In the genomic region with DNA sequence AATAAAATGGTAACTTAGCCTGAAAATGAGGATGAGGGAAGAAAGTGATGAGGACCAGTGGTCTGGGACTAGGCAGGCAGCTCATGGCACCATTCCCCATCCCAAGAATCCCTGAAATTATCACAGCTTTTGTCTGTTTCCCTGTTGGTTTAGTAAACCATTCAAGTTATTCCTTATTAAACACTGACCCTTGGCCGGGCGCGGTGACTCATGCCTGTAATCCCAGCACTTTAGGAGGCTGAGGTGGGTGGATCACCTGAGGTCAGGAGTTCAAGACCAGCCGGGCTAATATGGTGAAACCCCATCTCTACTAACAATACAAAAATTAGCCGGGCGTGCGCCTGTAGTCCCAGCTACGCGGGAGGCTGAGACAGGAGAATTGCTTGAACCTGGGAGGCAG, we compare ENCODE assay signal across 14 cellular contexts. TPM values are rescaled to one million over a fixed set of nuclear protein-coding genes. Genes with fewer than 3 reads are reported as not detected.
"Had no signal": no experiment of that assay in that cellular context is flagged by ENCODE, and none has a peak within 500 bp of the region (broad histone marks: within the 10 kb centered on the region; RNA-seq: fewer than 3 reads in every experiment).

No MANE protein-coding gene starts in this region.

RNA-seq across cellular contexts. Expression of gene MYOC, which starts 3.7 kb away (rescaled TPM):
- total RNA-seq: activated CD4-positive, alpha-beta memory T cell treated with anti-CD3 and anti-CD28 coated beads, Interleukin-2, amount 10 ng/mL, durations not matched to agents 7 days and 5 days; activated CD4-positive, alpha-beta T cell treated with anti-CD3 and anti-CD28 coated beads, Interleukin-2, amount 10 ng/mL, durations not matched to agents 24 days and 14 days; activated T-cell treated with anti-CD3 and anti-CD28 coated beads, Interleukin-2, amount 50 U/mL, for 72 hours; chondrocyte; dermis blood vessel endothelial cell; natural killer cell treated with Interleukin-12 subunit alpha and Interleukin-12 subunit beta and Interleukin-15 and Interleukin-18, amount 100 ng/mL, for 72 hours; spleen; T-cell had no signal

RNA-seq across cellular contexts. Expression of gene MYOCOS, which starts 34.2 kb away (rescaled TPM):
- total RNA-seq: activated CD4-positive, alpha-beta T cell treated with anti-CD3 and anti-CD28 coated beads, Interleukin-2, amount 10 ng/mL, durations not matched to agents 24 days and 14 days; cardiac septum; dermis blood vessel endothelial cell; frontal cortex; lower leg skin; sciatic nerve; spleen; subcutaneous adipose tissue had no signal
- polyA plus RNA-seq: esophagus, spleen had no signal
